ENCODE assay signal across 31 cellular contexts in the genomic region with DNA sequence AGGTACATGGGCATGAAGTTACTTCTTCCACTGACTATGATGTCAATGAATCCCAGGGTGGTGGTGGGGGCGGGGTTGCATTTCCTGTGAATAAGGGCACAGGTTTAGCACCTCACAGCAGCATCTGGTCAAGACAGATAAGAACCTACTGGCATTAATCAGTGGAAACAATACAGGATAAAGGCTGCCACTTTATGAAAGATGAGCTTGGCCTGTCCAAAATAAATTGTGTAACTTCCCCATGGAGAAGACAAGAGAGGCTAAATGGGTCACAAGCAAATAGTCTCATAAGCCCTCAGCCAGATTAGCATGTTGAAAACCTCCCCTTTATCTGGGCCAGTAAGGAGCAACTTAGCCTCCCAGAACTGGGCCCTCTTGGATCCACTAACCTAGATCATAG. TPM values are rescaled to one million over a fixed set of nuclear protein-coding genes. Genes with fewer than 3 reads are reported as not detected.
"Had no signal": no experiment of that assay in that cellular context is flagged by ENCODE, and none has a peak within 500 bp of the region (broad histone marks: within the 10 kb centered on the region; RNA-seq: fewer than 3 reads in every experiment).

No MANE protein-coding gene starts in this region.

- H3K9me3 Mint-ChIP-seq: activated T-helper 17 cell treated with anti-CD3 and anti-CD28 coated beads, Interleukin-2, amount 50 U/mL, for 72 hours; memory B cell; nephron progenitor cell; T-helper 2 cell treated with Interferon-gamma antibody and Interleukin-4, amounts not matched to agents 5 μg/mL and 100 μg/mL, for 36 hours had no signal

- H3K27ac Mint-ChIP-seq: activated CD4-positive, alpha-beta T cell treated with anti-CD3 and anti-CD28 coated beads, Interleukin-2, amount 10 ng/mL, durations not matched to agents 24 days and 14 days; activated naive CD8-positive, alpha-beta T cell treated with anti-CD3 and anti-CD28 coated beads, Interleukin-2, amount 10 ng/mL, durations not matched to agents 7 days and 5 days; activated T-cell treated with anti-CD3 and anti-CD28 coated beads, Interleukin-2, amount 50 U/mL, for 24 hours; activated T-helper 17 cell treated with anti-CD3 and anti-CD28 coated beads, Interleukin-2, amount 50 U/mL, for 72 hours; memory B cell; nephron progenitor cell; T-helper 2 cell treated with Interferon-gamma antibody and Interleukin-4, amounts not matched to agents 5 μg/mL and 100 μg/mL, for 36 hours had no signal

- H3K27ac ChIP-seq: body of pancreas, cardiac muscle cell, pancreas, psoas muscle, right atrium auricular region, thyroid gland, upper lobe of right lung had no signal

- ATAC-seq: activated T-helper 17 cell treated with anti-CD3 and anti-CD28 coated beads, Interleukin-2, amount 50 U/mL, for 72 hours; body of pancreas; left colon; mucosa of descending colon; pancreas; psoas muscle; upper lobe of right lung had no signal

- H3K27me3 ChIP-seq: body of pancreas, cardiac muscle cell, pancreas, right atrium auricular region, thyroid gland, upper lobe of right lung had no signal

- DNase-seq: activated CD4-positive, alpha-beta T cell treated with anti-CD3 and anti-CD28 coated beads, Interleukin-2, amount 10 ng/mL, durations not matched to agents 24 days and 14 days; activated CD4-positive, CD25-positive, alpha-beta regulatory T cell; activated CD8-positive, alpha-beta memory T cell treated with anti-CD3 and anti-CD28 coated beads for 24 hours; activated CD8-positive, alpha-beta memory T cell treated with anti-CD3 and anti-CD28 coated beads, Interleukin-2, amount 50 U/mL, for 4 hours; activated naive CD8-positive, alpha-beta T cell treated with anti-CD3 and anti-CD28 coated beads, Interleukin-2, amount 10 ng/mL, durations not matched to agents 7 days and 5 days; activated T-cell treated with anti-CD3 and anti-CD28 coated beads, Interleukin-2, amount 50 U/mL, for 24 hours; anterior cingulate cortex; body of pancreas; cortex of kidney; foreskin melanocyte; glutamatergic neuron; nephron progenitor cell; psoas muscle; SK-N-SH; stimulated activated CD4-positive, alpha-beta T cell treated with anti-CD3 and anti-CD28 coated beads, Interleukin-4, amount 100 ng/mL, for 24 hours; stimulated activated naive CD4-positive, alpha-beta T cell treated with Interleukin-2 at 50 U/mL for 16 hours; thyroid gland; upper lobe of right lung had no signal

- H3K4me3 Mint-ChIP-seq: activated CD4-positive, alpha-beta T cell treated with anti-CD3 and anti-CD28 coated beads, Interleukin-2, amount 10 ng/mL, durations not matched to agents 24 days and 14 days; activated naive CD8-positive, alpha-beta T cell treated with anti-CD3 and anti-CD28 coated beads, Interleukin-2, amount 10 ng/mL, durations not matched to agents 7 days and 5 days; activated T-cell treated with anti-CD3 and anti-CD28 coated beads, Interleukin-2, amount 50 U/mL, for 24 hours; activated T-helper 17 cell treated with anti-CD3 and anti-CD28 coated beads, Interleukin-2, amount 50 U/mL, for 72 hours; memory B cell; nephron progenitor cell; T-helper 2 cell treated with Interferon-gamma antibody and Interleukin-4, amounts not matched to agents 5 μg/mL and 100 μg/mL, for 36 hours had no signal

- H3K4me1 Mint-ChIP-seq: activated T-helper 17 cell treated with anti-CD3 and anti-CD28 coated beads, Interleukin-2, amount 50 U/mL, for 72 hours; memory B cell; nephron progenitor cell had no signal

- H3K4me1 ChIP-seq: body of pancreas, pancreas, psoas muscle, right atrium auricular region, thyroid gland, upper lobe of right lung had no signal

- H3K36me3 Mint-ChIP-seq: memory B cell had no signal

- H3K4me3 ChIP-seq: body of pancreas, cardiac muscle cell, mucosa of descending colon, pancreas, psoas muscle, right atrium auricular region, thyroid gland, upper lobe of right lung had no signal

- H3K9me3 ChIP-seq: body of pancreas, mucosa of descending colon, pancreas, psoas muscle, SK-N-SH, thyroid gland, upper lobe of right lung had no signal

- H3K36me3 ChIP-seq: cardiac muscle cell, pancreas, right atrium auricular region, thyroid gland, upper lobe of right lung had no signal

- H3K27me3 Mint-ChIP-seq: activated T-helper 17 cell treated with anti-CD3 and anti-CD28 coated beads, Interleukin-2, amount 50 U/mL, for 72 hours had no signal

RNA-seq across cellular contexts. Expression of a gene that starts 27.4 kb away (rescaled TPM):
- total RNA-seq: activated CD4-positive, alpha-beta T cell treated with anti-CD3 and anti-CD28 coated beads, Interleukin-2, amount 10 ng/mL, durations not matched to agents 24 days and 14 days; activated naive CD8-positive, alpha-beta T cell treated with anti-CD3 and anti-CD28 coated beads, Interleukin-2, amount 10 ng/mL, durations not matched to agents 7 days and 5 days; activated T-helper 17 cell treated with anti-CD3 and anti-CD28 coated beads, Interleukin-2, amount 50 U/mL, for 72 hours; body of pancreas; cardiac muscle cell; cerebellum; epithelial cell of proximal tubule; lower leg skin; psoas muscle; right atrium auricular region; subcutaneous adipose tissue; thyroid gland; upper lobe of right lung had no signal
- polyA plus RNA-seq: cardiac muscle cell, keratinocyte, psoas muscle, SK-N-SH had no signal
